14 cellular contexts compared by ENCODE assay signal in genomic region chr1:221739018-221739676, GRCh38. TPM values are rescaled to one million over a fixed set of nuclear protein-coding genes. Genes with fewer than 3 reads are reported as not detected.
DNase-seq lines count a peak whose midpoint lies in the region; ATAC-seq, FAIRE-seq and TF ChIP-seq lines count a peak whose summit lies in the region.
"Had no signal": no experiment of that assay in that cellular context is flagged by ENCODE, and none has a peak within 500 bp of the region (broad histone marks: within the 10 kb centered on the region; RNA-seq: fewer than 3 reads in every experiment).

No MANE protein-coding gene starts in this region.

- no peaks in the 10 kb centered on the region; a peak in 1 of 5 replicates for H3K27me3 ChIP-seq in HepG2 (ENCODE audit: control insufficient read depth in 1 of 2, insufficient read depth in 2 of 2, low read length in 2 of 2)
- H3K27me3 ChIP-seq: colonic mucosa had no signal

- peak overlapping the region; percentile 30 to 48 for H3K4me3 Mint-ChIP-seq in activated T-cell treated with anti-CD3 and anti-CD28 coated beads, Interleukin-2, amount 50 U/mL, for 72 hours
- no peak overlapping the region for H3K4me3 Mint-ChIP-seq in activated T-cell treated with anti-CD3 and anti-CD28 coated beads, Interleukin-2, amount 50 U/mL, for 4 hours
- H3K4me3 Mint-ChIP-seq in stimulated activated memory B cell treated with anti-CD40 and anti-IgM and Interleukin-4, amounts not matched to agents 10 μg/mL and 1 μg/mL and 100 μg/mL, for 72 hours: peak overlapping the region; percentile 48
- H3K4me3 Mint-ChIP-seq: nephron progenitor cell had no signal

- no peaks in the 10 kb centered on the region; the same call in 1 of the 2 replicates for H4K20me1 ChIP-seq in HepG2 (ENCODE audit: insufficient read depth, low read length)

- no peaks in the 10 kb centered on the region; a peak in 1 of 5 replicates for H3K36me3 ChIP-seq in HepG2 (replicated peaks in 1 of 2; ENCODE audit: control insufficient read depth in 1 of 2, insufficient read depth in 2 of 2, low read length in 2 of 2)
- H3K36me3 ChIP-seq: colonic mucosa had no signal

- in situ Hi-C loops in HepG2 (cut with HindIII; ENCODE audit: extremely low pct_ligation_motif_present, low pct_unique_long_range_greater_than_20kb): no loop called here

- TF ChIP-seq CTCF in WI38 (IDR thresholded peaks at IDR 0.05; ENCODE audit: low read depth, low read length): no peak
- TF ChIP-seq CTCF in HepG2 (CRISPR knock-in tag; IDR thresholded peaks at IDR 0.05): no peak

- no peak overlapping the region for H3K4me2 ChIP-seq in HepG2 (ENCODE audit: low read depth, low read length)

- H3K27ac Mint-ChIP-seq in activated T-cell treated with anti-CD3 and anti-CD28 coated beads, Interleukin-2, amount 50 U/mL, for 72 hours: no peak overlapping the region
- no peak overlapping the region for H3K27ac Mint-ChIP-seq in stimulated activated memory B cell treated with anti-CD40 and anti-IgM and Interleukin-4, amounts not matched to agents 10 μg/mL and 1 μg/mL and 100 μg/mL, for 72 hours
- H3K27ac Mint-ChIP-seq: nephron progenitor cell had no signal

- TF ChIP-seq POLR2A in HepG2 (IDR thresholded peaks at IDR 0.05; ENCODE audit: insufficient read depth in 1 of 2, low read depth in 2 of 2, low read length in 2 of 2): no peak

- TF ChIP-seq EP300 in HepG2 (IDR thresholded peaks at IDR 0.05; ENCODE audit: low read depth in 2 of 2, low read length in 2 of 2) (no peak), HepG2 (CRISPR knock-in tag; IDR thresholded peaks at IDR 0.05; ENCODE audit: borderline replicate concordance) (no peak)

- H3K27ac ChIP-seq in HepG2 (ENCODE audit: extremely low read length, insufficient read depth, low read length): no peak overlapping the region
- H3K27ac ChIP-seq: colonic mucosa had no signal

- 98% methylated on average over 11 of the region's 14 CpGs for WGBS in HepG2 (ENCODE audit: low lambda C conversion rate)

- H3K4me3 ChIP-seq in WI38 (ENCODE audit: low read depth, low read length) (peak overlapping the region; percentile 91), HepG2 (replicated peaks in 1 of 3; ENCODE audit: insufficient read depth in 1 of 3, low read depth in 2 of 3, low read length in 3 of 3) (no peak overlapping the region)
- H3K4me3 ChIP-seq: colonic mucosa had no signal

- H3K9ac ChIP-seq in HepG2 (ENCODE audit: insufficient read depth, low read depth, low read length): no peak overlapping the region

- CTCF ChIA-PET in HepG2 (lab: Yijun Ruan, JAX; ENCODE audit: low intra/inter-chr PET ratio, low total read pairs): no interaction called here

- no peaks in the 10 kb centered on the region for H3K27me3 Mint-ChIP-seq in activated T-cell treated with anti-CD3 and anti-CD28 coated beads, Interleukin-2, amount 50 U/mL, for 72 hours (ENCODE audit: low read depth)
- no peaks in the 10 kb centered on the region for H3K27me3 Mint-ChIP-seq in activated T-cell treated with anti-CD3 and anti-CD28 coated beads, Interleukin-2, amount 50 U/mL, for 4 hours (ENCODE audit: low read depth)
- no peaks in the 10 kb centered on the region for H3K27me3 Mint-ChIP-seq in stimulated activated memory B cell treated with anti-CD40 and anti-IgM and Interleukin-4, amounts not matched to agents 10 μg/mL and 1 μg/mL and 100 μg/mL, for 72 hours

- peaks cover 0 to 3% of the 10 kb centered on the region in 2 donors for H3K9me3 Mint-ChIP-seq in activated T-cell treated with anti-CD3 and anti-CD28 coated beads, Interleukin-2, amount 50 U/mL, for 72 hours
- no peaks in the 10 kb centered on the region for H3K9me3 Mint-ChIP-seq in activated T-cell treated with anti-CD3 and anti-CD28 coated beads, Interleukin-2, amount 50 U/mL, for 4 hours
- H3K9me3 Mint-ChIP-seq in stimulated activated memory B cell treated with anti-CD40 and anti-IgM and Interleukin-4, amounts not matched to agents 10 μg/mL and 1 μg/mL and 100 μg/mL, for 72 hours: no peaks in the 10 kb centered on the region
- H3K9me3 Mint-ChIP-seq: nephron progenitor cell had no signal

- H3K79me2 ChIP-seq in HepG2 (ENCODE audit: insufficient read depth, low read length): peaks cover 14% of the 10 kb centered on the region

- no peak overlapping the region for H2AFZ ChIP-seq in HepG2 (ENCODE audit: low read length)

- H3K4me1 Mint-ChIP-seq in activated T-cell treated with anti-CD3 and anti-CD28 coated beads, Interleukin-2, amount 50 U/mL, for 72 hours (ENCODE audit: low read depth): peaks cover 40% of the 10 kb centered on the region
- H3K4me1 Mint-ChIP-seq in activated T-cell treated with anti-CD3 and anti-CD28 coated beads, Interleukin-2, amount 50 U/mL, for 4 hours (ENCODE audit: low read depth): peaks cover 43% of the 10 kb centered on the region
- H3K4me1 Mint-ChIP-seq in stimulated activated memory B cell treated with anti-CD40 and anti-IgM and Interleukin-4, amounts not matched to agents 10 μg/mL and 1 μg/mL and 100 μg/mL, for 72 hours: peaks cover 40% of the 10 kb centered on the region

- peaks cover 13 to 26% of the 10 kb centered on the region in 2 donors for H3K36me3 Mint-ChIP-seq in activated T-cell treated with anti-CD3 and anti-CD28 coated beads, Interleukin-2, amount 50 U/mL, for 72 hours (ENCODE audit: insufficient read depth in 2 of 2)
- H3K36me3 Mint-ChIP-seq in activated T-cell treated with anti-CD3 and anti-CD28 coated beads, Interleukin-2, amount 50 U/mL, for 4 hours (ENCODE audit: insufficient read depth): peaks cover 33% of the 10 kb centered on the region
- peaks cover 45% of the 10 kb centered on the region for H3K36me3 Mint-ChIP-seq in stimulated activated memory B cell treated with anti-CD40 and anti-IgM and Interleukin-4, amounts not matched to agents 10 μg/mL and 1 μg/mL and 100 μg/mL, for 72 hours

- no peak for TF ChIP-seq RAD21 in HepG2 (CRISPR knock-in tag; IDR thresholded peaks at IDR 0.05)

- no peak for FAIRE-seq in HepG2 (lab: Jason Lieb, UNC)
- FAIRE-seq: keratinocyte had no signal

- POLR2A ChIA-PET in HepG2 (lab: Yijun Ruan, JAX): interaction anchor here (5.3 kb wide), 1 partner anchor 21 kb away, joined by 92 read pairs; no protein-coding TSS in a partner anchor

- no TSS peak for BruUV-seq in HepG2 (replicated peaks; lab: Mats Ljungman, UMichigan)

- no peaks in the 10 kb centered on the region for H3K9me3 ChIP-seq in HepG2 (ENCODE audit: low read length)
- H3K9me3 ChIP-seq: colonic mucosa had no signal

- intact Hi-C loops in HepG2 (cut with micrococcal nuclease; ENCODE audit: unreplicated experiment) (no loop called here), cardiac septum (cut with DNase I) (no loop called here)

- DNase-seq in activated T-cell treated with anti-CD3 and anti-CD28 coated beads, Interleukin-2, amount 50 U/mL, for 72 hours: no peak
- no peak for DNase-seq in activated T-cell treated with anti-CD3 and anti-CD28 coated beads, Interleukin-2, amount 50 U/mL, for 4 hours
- DNase-seq in HepG2 (ENCODE audit: low spot score): no peak
- no peak for DNase-seq in cardiac septum (ENCODE audit: low spot score)
- DNase-seq: activated CD4-positive, alpha-beta T cell treated with anti-CD3 and anti-CD28 coated beads for 48 hours; activated naive CD4-positive, alpha-beta T cell treated with anti-CD3 and anti-CD28 coated beads, Interleukin-2, amount 50 U/mL, for 16 hours; colonic mucosa; NCI-H146; nephron progenitor cell had no signal

- H3K4me1 ChIP-seq in HepG2 (ENCODE audit: insufficient read depth, low read length): peaks cover 21% of the 10 kb centered on the region

- no peak for ATAC-seq in activated T-cell treated with anti-CD3 and anti-CD28 coated beads, Interleukin-2, amount 50 U/mL, for 72 hours (replicated peaks in 1 of 2)
- no peak for ATAC-seq in activated T-cell treated with anti-CD3 and anti-CD28 coated beads, Interleukin-2, amount 50 U/mL, for 4 hours
- ATAC-seq in HepG2 (no peak), GM18873 (IDR thresholded peaks at IDR 0.05; ENCODE audit: low FRiP score, unreplicated experiment) (no peak)
- no peak for ATAC-seq in stimulated activated memory B cell treated with anti-CD40 and anti-IgM and Interleukin-4, amounts not matched to agents 10 μg/mL and 1 μg/mL and 100 μg/mL, for 72 hours
- no peak for ATAC-seq in activated CD4-positive, CD25-positive, alpha-beta regulatory T cell treated with anti-CD3 and anti-CD28 coated beads, Interleukin-2, amount 50 U/mL, for 24 hours

TF ChIP-seq in HepG2, 621 proteins besides CTCF, POLR2A, EP300 and RAD21:
- TF ChIP-seq AGO1 (IDR thresholded peaks at IDR 0.05; ENCODE audit: low read depth, low read length, poor library complexity, severe bottlenecking): peak; percentile 86
- no peak for TF ChIP-seq ZNF772 (CRISPR knock-in tag; IDR thresholded peaks at IDR 0.05)

RNA-seq across cellular contexts. Expression of gene DUSP10, which starts 2.7 kb away (rescaled TPM):
- total RNA-seq in activated T-cell treated with anti-CD3 and anti-CD28 coated beads, Interleukin-2, amount 50 U/mL, for 72 hours: 10 to 100 TPM; 14.3 TPM
- 10 to 100 TPM in 2 of 3 donors, 1 to 10 TPM in 1; 9.4 to 17.1 (median 12.4) TPM for total RNA-seq in activated T-cell treated with anti-CD3 and anti-CD28 coated beads, Interleukin-2, amount 50 U/mL, for 4 hours
- total RNA-seq in HepG2 (2016; rRNA removed; fragmentation: Illumina TruSeq; extraction: Trizol): 2.1 and 2.5 TPM in 2 replicates
- 1.0 and 1.1 TPM in 2 replicates for total RNA-seq in HepG2 (2016; cell fraction: cytosol; rRNA removed; fragmentation: Illumina TruSeq; extraction: Trizol; ENCODE audit: low read depth)
- 2.7 and 2.8 TPM in 2 replicates for total RNA-seq in HepG2 (2016; cell fraction: insoluble cytoplasmic fraction; rRNA removed; fragmentation: Illumina TruSeq; extraction: Trizol)
- total RNA-seq in HepG2 (2016; cell fraction: membrane; rRNA removed; fragmentation: Illumina TruSeq; extraction: Trizol): 1.8 and 2.0 TPM in 2 replicates
- total RNA-seq in HepG2 (2016; cell fraction: nucleus; rRNA removed; fragmentation: Illumina TruSeq; extraction: Trizol): 3.2 and 3.5 TPM in 2 replicates
- 4.2 and 4.4 TPM in 2 replicates for polyA plus RNA-seq in HepG2 (2011; rRNA removed)
- polyA plus RNA-seq in HepG2 (2011; cell fraction: cytosol; rRNA removed): 5.3 and 5.7 TPM in 2 replicates
- polyA plus RNA-seq in HepG2 (2011; cell fraction: nucleus; rRNA removed): 6.2 and 6.9 TPM in 2 replicates
- polyA plus RNA-seq in HepG2 (2012): 2.6 and 5.2 TPM in 2 replicates
- polyA plus RNA-seq in HepG2 (2016; cell fraction: cytosol; fragmentation: Illumina TruSeq; extraction: Trizol; ENCODE audit: low read depth): 0.26 and 0.36 TPM in 2 replicates
- polyA plus RNA-seq in HepG2 (2016; cell fraction: insoluble cytoplasmic fraction; fragmentation: Illumina TruSeq; extraction: Trizol; ENCODE audit: low read depth): 2.8 and 3.3 TPM in 2 replicates
- polyA plus RNA-seq in HepG2 (2016; cell fraction: membrane; fragmentation: Illumina TruSeq; extraction: Trizol; ENCODE audit: low read depth): 1.2 and 1.3 TPM in 2 replicates
- polyA plus RNA-seq in HepG2 (2016; cell fraction: nucleus; fragmentation: Illumina TruSeq; extraction: Trizol; ENCODE audit: insufficient read depth, low read depth): 2.0 and 2.4 TPM in 2 replicates
- polyA minus RNA-seq in HepG2 (2011; rRNA and poly(A)+ RNA removed; ENCODE audit: low replicate concordance): 11.2 and 16.0 TPM in 2 replicates
- 2.7 and 3.9 TPM in 2 replicates for polyA minus RNA-seq in HepG2 (2011; cell fraction: cytosol; rRNA and poly(A)+ RNA removed)
- polyA minus RNA-seq in HepG2 (2011; cell fraction: nucleus; rRNA and poly(A)+ RNA removed): 13.1 and 15.4 TPM in 2 replicates
- 2.8 TPM for total RNA-seq in cardiac septum
